ENCODE assay signal across 1 cellular context in the genomic region with DNA sequence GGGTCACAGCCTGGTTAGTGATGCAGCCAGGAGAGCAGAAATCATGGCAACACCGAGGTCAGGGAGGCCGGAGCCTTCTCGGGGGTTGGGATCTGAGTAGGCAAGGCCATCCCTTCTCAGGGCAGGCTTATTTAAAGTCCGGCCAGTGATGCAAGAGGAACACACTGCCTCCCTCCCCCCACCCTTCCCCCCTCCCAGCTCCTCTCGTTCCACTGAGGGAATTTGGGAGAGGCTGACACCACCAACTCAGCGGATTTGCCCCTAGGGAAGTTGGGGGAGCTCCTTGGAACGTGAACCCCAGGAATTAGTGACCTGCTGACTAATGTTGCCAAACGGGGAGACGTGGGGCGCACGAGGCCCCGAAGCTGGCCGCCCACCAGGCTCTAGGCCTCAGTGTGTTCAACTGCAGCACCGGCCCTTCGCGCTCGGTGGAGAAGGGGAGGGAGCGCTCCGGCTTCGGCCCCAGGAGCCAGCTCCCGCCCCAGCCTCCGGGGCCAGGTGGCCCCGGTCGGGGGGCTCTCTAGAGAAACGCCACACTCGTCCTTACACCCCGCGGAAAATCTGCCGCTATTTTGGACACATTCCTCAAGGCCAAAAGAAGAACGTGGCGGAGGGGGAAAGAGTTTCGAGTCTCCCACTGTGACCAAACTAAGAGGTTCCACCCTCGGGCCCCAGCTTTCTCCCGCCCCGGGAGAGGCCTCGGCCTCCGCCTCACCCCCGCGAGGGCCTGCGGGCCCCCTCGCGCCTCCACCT.
A peak's percentile ranks its signal among the peaks of the same experiment; 100 is the strongest.
TF ChIP-seq lines count a peak whose summit lies in the region.

No MANE protein-coding gene starts in this region.

TF ChIP-seq in WTC11, 78 proteins besides CTCF, POLR2A, EP300 and RAD21 (continued from another document and continues in another):
- TF ChIP-seq, protein P1, sequence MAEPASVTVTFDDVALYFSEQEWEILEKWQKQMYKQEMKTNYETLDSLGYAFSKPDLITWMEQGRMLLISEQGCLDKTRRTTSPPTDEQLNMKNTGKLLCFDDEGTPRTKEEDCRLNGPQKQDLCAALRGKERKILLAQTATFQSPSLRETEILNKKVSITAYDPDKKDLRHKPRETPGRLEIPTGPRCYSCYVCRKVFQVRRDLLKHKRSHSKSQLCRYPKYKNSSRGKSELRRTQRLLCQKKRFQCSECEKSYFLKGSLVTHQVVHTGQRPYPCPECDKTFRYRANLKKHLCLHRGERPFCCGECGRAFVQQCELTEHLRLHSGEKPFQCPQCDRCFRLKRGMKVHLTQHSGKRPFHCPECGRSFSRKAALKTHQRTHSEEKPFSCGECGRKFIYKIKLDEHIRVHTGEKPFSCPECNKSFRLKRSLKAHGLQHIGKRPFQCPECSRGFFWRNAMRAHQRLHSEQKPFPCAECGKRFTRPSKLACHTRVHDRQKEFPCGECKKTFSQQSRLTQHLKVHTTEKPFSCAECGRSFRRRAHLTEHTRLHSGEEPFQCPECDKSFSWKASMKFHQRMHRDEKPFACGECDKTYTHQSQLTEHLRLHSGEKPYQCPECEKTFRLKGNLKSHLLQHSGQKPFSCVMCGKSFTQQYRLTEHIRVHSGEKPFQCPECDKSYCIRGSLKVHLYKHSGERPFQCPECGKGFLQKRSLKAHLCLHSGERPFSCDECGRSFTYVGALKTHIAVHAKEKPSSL (CRISPR knock-in tag; conservative IDR thresholded peaks at IDR 0.05) = no peak
- no peak for TF ChIP-seq NR2C2 (CRISPR knock-in tag; IDR thresholded peaks at IDR 0.05)
- TF ChIP-seq ZNF512 (CRISPR knock-in tag; IDR thresholded peaks at IDR 0.05; ENCODE audit: borderline replicate concordance) = no peak
- no peak for TF ChIP-seq ZNF532 (CRISPR knock-in tag; IDR thresholded peaks at IDR 0.05; ENCODE audit: borderline replicate concordance)
- TF ChIP-seq, protein P2, sequence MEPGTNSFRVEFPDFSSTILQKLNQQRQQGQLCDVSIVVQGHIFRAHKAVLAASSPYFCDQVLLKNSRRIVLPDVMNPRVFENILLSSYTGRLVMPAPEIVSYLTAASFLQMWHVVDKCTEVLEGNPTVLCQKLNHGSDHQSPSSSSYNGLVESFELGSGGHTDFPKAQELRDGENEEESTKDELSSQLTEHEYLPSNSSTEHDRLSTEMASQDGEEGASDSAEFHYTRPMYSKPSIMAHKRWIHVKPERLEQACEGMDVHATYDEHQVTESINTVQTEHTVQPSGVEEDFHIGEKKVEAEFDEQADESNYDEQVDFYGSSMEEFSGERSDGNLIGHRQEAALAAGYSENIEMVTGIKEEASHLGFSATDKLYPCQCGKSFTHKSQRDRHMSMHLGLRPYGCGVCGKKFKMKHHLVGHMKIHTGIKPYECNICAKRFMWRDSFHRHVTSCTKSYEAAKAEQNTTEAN (CRISPR knock-in tag; IDR thresholded peaks at IDR 0.05) = no peak
- no peak for TF ChIP-seq PRRX2 (CRISPR knock-in tag; IDR thresholded peaks at IDR 0.05)
- TF ChIP-seq ZNF317 (CRISPR knock-in tag; IDR thresholded peaks at IDR 0.05; ENCODE audit: borderline replicate concordance, low read depth) = no peak
- no peak for TF ChIP-seq IRF2 (CRISPR knock-in tag; IDR thresholded peaks at IDR 0.05; ENCODE audit: borderline replicate concordance, low read depth)
- TF ChIP-seq MXD4 (CRISPR knock-in tag; IDR thresholded peaks at IDR 0.05; ENCODE audit: borderline replicate concordance) = no peak
- TF ChIP-seq EMX1 (CRISPR knock-in tag; IDR thresholded peaks at IDR 0.05) = no peak
- TF ChIP-seq SOX15 (CRISPR knock-in tag; IDR thresholded peaks at IDR 0.05) = no peak
- TF ChIP-seq, protein P3, sequence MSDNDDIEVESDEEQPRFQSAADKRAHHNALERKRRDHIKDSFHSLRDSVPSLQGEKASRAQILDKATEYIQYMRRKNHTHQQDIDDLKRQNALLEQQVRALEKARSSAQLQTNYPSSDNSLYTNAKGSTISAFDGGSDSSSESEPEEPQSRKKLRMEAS (CRISPR knock-in tag; IDR thresholded peaks at IDR 0.05) = 0 out of 2 replicates have a peak, but pooled peaks have one; percentile 24
- no peak for TF ChIP-seq ESRRA (CRISPR knock-in tag; IDR thresholded peaks at IDR 0.05; ENCODE audit: borderline replicate concordance)
- TF ChIP-seq HMGA2 (CRISPR knock-in tag; IDR thresholded peaks at IDR 0.05) = no peak
- TF ChIP-seq FOXK1 (CRISPR knock-in tag; IDR thresholded peaks at IDR 0.05) = 0 out of 2 replicates have a peak, but pooled peaks have one; percentile 28
- TF ChIP-seq, protein P4, sequence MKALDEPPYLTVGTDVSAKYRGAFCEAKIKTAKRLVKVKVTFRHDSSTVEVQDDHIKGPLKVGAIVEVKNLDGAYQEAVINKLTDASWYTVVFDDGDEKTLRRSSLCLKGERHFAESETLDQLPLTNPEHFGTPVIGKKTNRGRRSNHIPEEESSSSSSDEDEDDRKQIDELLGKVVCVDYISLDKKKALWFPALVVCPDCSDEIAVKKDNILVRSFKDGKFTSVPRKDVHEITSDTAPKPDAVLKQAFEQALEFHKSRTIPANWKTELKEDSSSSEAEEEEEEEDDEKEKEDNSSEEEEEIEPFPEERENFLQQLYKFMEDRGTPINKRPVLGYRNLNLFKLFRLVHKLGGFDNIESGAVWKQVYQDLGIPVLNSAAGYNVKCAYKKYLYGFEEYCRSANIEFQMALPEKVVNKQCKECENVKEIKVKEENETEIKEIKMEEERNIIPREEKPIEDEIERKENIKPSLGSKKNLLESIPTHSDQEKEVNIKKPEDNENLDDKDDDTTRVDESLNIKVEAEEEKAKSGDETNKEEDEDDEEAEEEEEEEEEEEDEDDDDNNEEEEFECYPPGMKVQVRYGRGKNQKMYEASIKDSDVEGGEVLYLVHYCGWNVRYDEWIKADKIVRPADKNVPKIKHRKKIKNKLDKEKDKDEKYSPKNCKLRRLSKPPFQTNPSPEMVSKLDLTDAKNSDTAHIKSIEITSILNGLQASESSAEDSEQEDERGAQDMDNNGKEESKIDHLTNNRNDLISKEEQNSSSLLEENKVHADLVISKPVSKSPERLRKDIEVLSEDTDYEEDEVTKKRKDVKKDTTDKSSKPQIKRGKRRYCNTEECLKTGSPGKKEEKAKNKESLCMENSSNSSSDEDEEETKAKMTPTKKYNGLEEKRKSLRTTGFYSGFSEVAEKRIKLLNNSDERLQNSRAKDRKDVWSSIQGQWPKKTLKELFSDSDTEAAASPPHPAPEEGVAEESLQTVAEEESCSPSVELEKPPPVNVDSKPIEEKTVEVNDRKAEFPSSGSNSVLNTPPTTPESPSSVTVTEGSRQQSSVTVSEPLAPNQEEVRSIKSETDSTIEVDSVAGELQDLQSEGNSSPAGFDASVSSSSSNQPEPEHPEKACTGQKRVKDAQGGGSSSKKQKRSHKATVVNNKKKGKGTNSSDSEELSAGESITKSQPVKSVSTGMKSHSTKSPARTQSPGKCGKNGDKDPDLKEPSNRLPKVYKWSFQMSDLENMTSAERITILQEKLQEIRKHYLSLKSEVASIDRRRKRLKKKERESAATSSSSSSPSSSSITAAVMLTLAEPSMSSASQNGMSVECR (CRISPR knock-in tag; IDR thresholded peaks at IDR 0.05; ENCODE audit: borderline replicate concordance) = no peak
- TF ChIP-seq, protein P5, sequence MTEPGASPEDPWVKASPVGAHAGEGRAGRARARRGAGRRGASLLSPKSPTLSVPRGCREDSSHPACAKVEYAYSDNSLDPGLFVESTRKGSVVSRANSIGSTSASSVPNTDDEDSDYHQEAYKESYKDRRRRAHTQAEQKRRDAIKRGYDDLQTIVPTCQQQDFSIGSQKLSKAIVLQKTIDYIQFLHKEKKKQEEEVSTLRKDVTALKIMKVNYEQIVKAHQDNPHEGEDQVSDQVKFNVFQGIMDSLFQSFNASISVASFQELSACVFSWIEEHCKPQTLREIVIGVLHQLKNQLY (CRISPR knock-in tag; IDR thresholded peaks at IDR 0.05) = no peak
- TF ChIP-seq, protein P6, sequence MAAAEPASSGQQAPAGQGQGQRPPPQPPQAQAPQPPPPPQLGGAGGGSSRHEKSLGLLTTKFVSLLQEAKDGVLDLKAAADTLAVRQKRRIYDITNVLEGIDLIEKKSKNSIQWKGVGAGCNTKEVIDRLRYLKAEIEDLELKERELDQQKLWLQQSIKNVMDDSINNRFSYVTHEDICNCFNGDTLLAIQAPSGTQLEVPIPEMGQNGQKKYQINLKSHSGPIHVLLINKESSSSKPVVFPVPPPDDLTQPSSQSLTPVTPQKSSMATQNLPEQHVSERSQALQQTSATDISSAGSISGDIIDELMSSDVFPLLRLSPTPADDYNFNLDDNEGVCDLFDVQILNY (CRISPR knock-in tag; IDR thresholded peaks at IDR 0.05) = no peak
- no peak for TF ChIP-seq ZNF232 (CRISPR knock-in tag; IDR thresholded peaks at IDR 0.05)
- TF ChIP-seq, protein P7, sequence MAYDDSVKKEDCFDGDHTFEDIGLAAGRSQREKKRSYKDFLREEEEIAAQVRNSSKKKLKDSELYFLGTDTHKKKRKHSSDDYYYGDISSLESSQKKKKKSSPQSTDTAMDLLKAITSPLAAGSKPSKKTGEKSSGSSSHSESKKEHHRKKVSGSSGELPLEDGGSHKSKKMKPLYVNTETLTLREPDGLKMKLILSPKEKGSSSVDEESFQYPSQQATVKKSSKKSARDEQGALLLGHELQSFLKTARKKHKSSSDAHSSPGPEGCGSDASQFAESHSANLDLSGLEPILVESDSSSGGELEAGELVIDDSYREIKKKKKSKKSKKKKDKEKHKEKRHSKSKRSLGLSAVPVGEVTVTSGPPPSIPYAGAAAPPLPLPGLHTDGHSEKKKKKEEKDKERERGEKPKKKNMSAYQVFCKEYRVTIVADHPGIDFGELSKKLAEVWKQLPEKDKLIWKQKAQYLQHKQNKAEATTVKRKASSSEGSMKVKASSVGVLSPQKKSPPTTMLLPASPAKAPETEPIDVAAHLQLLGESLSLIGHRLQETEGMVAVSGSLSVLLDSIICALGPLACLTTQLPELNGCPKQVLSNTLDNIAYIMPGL (CRISPR knock-in tag; IDR thresholded peaks at IDR 0.05) = 0 out of 2 replicates have a peak, but pooled peaks have one; percentile 12
- no peak for TF ChIP-seq KAT7 (CRISPR knock-in tag; IDR thresholded peaks at IDR 0.05; ENCODE audit: borderline replicate concordance)
- TF ChIP-seq, protein P8, sequence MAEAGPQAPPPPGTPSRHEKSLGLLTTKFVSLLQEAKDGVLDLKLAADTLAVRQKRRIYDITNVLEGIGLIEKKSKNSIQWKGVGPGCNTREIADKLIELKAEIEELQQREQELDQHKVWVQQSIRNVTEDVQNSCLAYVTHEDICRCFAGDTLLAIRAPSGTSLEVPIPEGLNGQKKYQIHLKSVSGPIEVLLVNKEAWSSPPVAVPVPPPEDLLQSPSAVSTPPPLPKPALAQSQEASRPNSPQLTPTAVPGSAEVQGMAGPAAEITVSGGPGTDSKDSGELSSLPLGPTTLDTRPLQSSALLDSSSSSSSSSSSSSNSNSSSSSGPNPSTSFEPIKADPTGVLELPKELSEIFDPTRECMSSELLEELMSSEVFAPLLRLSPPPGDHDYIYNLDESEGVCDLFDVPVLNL (CRISPR knock-in tag; IDR thresholded peaks at IDR 0.05; ENCODE audit: borderline replicate concordance, low read depth) = no peak
- TF ChIP-seq FOXP1 (CRISPR knock-in tag; IDR thresholded peaks at IDR 0.05; ENCODE audit: borderline replicate concordance) = no peak
- TF ChIP-seq, protein P9, sequence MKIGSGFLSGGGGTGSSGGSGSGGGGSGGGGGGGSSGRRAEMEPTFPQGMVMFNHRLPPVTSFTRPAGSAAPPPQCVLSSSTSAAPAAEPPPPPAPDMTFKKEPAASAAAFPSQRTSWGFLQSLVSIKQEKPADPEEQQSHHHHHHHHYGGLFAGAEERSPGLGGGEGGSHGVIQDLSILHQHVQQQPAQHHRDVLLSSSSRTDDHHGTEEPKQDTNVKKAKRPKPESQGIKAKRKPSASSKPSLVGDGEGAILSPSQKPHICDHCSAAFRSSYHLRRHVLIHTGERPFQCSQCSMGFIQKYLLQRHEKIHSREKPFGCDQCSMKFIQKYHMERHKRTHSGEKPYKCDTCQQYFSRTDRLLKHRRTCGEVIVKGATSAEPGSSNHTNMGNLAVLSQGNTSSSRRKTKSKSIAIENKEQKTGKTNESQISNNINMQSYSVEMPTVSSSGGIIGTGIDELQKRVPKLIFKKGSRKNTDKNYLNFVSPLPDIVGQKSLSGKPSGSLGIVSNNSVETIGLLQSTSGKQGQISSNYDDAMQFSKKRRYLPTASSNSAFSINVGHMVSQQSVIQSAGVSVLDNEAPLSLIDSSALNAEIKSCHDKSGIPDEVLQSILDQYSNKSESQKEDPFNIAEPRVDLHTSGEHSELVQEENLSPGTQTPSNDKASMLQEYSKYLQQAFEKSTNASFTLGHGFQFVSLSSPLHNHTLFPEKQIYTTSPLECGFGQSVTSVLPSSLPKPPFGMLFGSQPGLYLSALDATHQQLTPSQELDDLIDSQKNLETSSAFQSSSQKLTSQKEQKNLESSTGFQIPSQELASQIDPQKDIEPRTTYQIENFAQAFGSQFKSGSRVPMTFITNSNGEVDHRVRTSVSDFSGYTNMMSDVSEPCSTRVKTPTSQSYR (CRISPR knock-in tag; IDR thresholded peaks at IDR 0.05) = peak; percentile 44; the same call in 1 of the 2 replicates
- TF ChIP-seq CREB1 (CRISPR knock-in tag; IDR thresholded peaks at IDR 0.05) = no peak; the same call in 1 of the 2 replicates
- no peak for TF ChIP-seq NFYB (CRISPR knock-in tag; conservative IDR thresholded peaks at IDR 0.05; ENCODE audit: low read depth)
- TF ChIP-seq NFATC4 (CRISPR knock-in tag; IDR thresholded peaks at IDR 0.05) = no peak
